Comparison of ENCODE assay signal across 7 cellular contexts in genomic region chr13:110713981-110714797, GRCh38. TPM values are rescaled to one million over a fixed set of nuclear protein-coding genes. Genes with fewer than 3 reads are reported as not detected.
DNase-seq lines count a peak whose midpoint lies in the region; ATAC-seq and TF ChIP-seq lines count a peak whose summit lies in the region.

No MANE protein-coding gene starts in this region.

- peak; percentile 70 for DNase-seq in GM20000 (ENCODE audit: low spot score)
- DNase-seq in fibroblast of pulmonary artery (ENCODE audit: low read depth) = peak; percentile 47
- peak; percentile 74 for DNase-seq in neural progenitor cell (ENCODE audit: low spot score)

- H3K9me3 ChIP-seq in OCI-LY1 (ENCODE audit: low read length) (no peaks in the 10 kb centered on the region), neural progenitor cell (ENCODE audit: low read depth) (no peaks in the 10 kb centered on the region), stomach smooth muscle (ENCODE audit: control insufficient read depth in 2 of 2, low read length in 2 of 2) (no peaks in the 10 kb centered on the region)

- peak overlapping the region; percentile 92 for H3K4me3 Mint-ChIP-seq in activated T-helper 17 cell treated with anti-CD3 and anti-CD28 coated beads, Interleukin-2, amount 50 U/mL, for 72 hours
- H3K4me3 Mint-ChIP-seq in neural progenitor cell = peak overlapping the region; percentile 100

- H3K27ac ChIP-seq in OCI-LY1 (ENCODE audit: low read depth, low read length, poor library complexity, severe bottlenecking) = peak overlapping the region; percentile 90
- peak overlapping the region; percentile 76 for H3K27ac ChIP-seq in neural progenitor cell
- H3K27ac ChIP-seq in stomach smooth muscle (ENCODE audit: low read length) = peak overlapping the region; percentile 97

- H3K27me3 Mint-ChIP-seq in activated T-helper 17 cell treated with anti-CD3 and anti-CD28 coated beads, Interleukin-2, amount 50 U/mL, for 72 hours = no peaks in the 10 kb centered on the region
- peaks cover 16% of the 10 kb centered on the region for H3K27me3 Mint-ChIP-seq in neural progenitor cell (ENCODE audit: insufficient read depth, low read depth)

- H3F3A ChIP-seq in OCI-LY1 (ENCODE audit: insufficient read depth, low read length) (no peaks in the 10 kb centered on the region; the same call in 1 of the 2 replicates), neural progenitor cell (ENCODE audit: low read depth) (peaks cover 39% of the 10 kb centered on the region)

- H3K36me3 ChIP-seq in OCI-LY1 (ENCODE audit: insufficient read depth, low read length) = peaks cover 5% of the 10 kb centered on the region
- H3K36me3 ChIP-seq in neural progenitor cell = no peaks in the 10 kb centered on the region
- H3K36me3 ChIP-seq in stomach smooth muscle (ENCODE audit: control insufficient read depth in 2 of 2, insufficient read depth in 2 of 2, low read length in 2 of 2) = peaks cover 0 to under 1% of the 10 kb centered on the region in 2 donors

- peaks cover 41% of the 10 kb centered on the region for H3K36me3 Mint-ChIP-seq in activated T-helper 17 cell treated with anti-CD3 and anti-CD28 coated beads, Interleukin-2, amount 50 U/mL, for 72 hours (ENCODE audit: low read depth)
- H3K36me3 Mint-ChIP-seq in neural progenitor cell = peaks cover 8% of the 10 kb centered on the region

- peaks cover 12% of the 10 kb centered on the region for H3K4me1 Mint-ChIP-seq in activated T-helper 17 cell treated with anti-CD3 and anti-CD28 coated beads, Interleukin-2, amount 50 U/mL, for 72 hours
- H3K4me1 Mint-ChIP-seq in neural progenitor cell = peaks cover 22% of the 10 kb centered on the region

- H3K4me1 ChIP-seq in OCI-LY1 (ENCODE audit: insufficient read depth, low read length, severe bottlenecking) = peaks cover 32% of the 10 kb centered on the region
- peaks cover 20% of the 10 kb centered on the region for H3K4me1 ChIP-seq in neural progenitor cell
- H3K4me1 ChIP-seq in stomach smooth muscle (ENCODE audit: control insufficient read depth, insufficient read depth, low read length) = peaks cover 34% of the 10 kb centered on the region

- H3K9ac ChIP-seq in OCI-LY1 (ENCODE audit: low read length) = peak overlapping the region; percentile 88
- peak overlapping the region; percentile 80 for H3K9ac ChIP-seq in neural progenitor cell
- peak overlapping the region; percentile 97 to 98 for H3K9ac ChIP-seq in stomach smooth muscle (ENCODE audit: low read length in 2 of 2)

- H3K27ac Mint-ChIP-seq in activated T-helper 17 cell treated with anti-CD3 and anti-CD28 coated beads, Interleukin-2, amount 50 U/mL, for 72 hours = peak overlapping the region; percentile 98
- peak overlapping the region; percentile 79 for H3K27ac Mint-ChIP-seq in neural progenitor cell

- ATAC-seq in activated T-helper 17 cell treated with anti-CD3 and anti-CD28 coated beads, Interleukin-2, amount 50 U/mL, for 72 hours (replicated peaks) = no peak
- no peak for ATAC-seq in HG02642 (IDR thresholded peaks at IDR 0.05; ENCODE audit: poor library complexity, unreplicated experiment)

- H4K20me1 ChIP-seq in OCI-LY1 (ENCODE audit: insufficient read depth, low read length) (peaks cover 8% of the 10 kb centered on the region; the same call in 1 of the 2 replicates), neural progenitor cell (ENCODE audit: low read depth) (peaks cover 39% of the 10 kb centered on the region)

- H3K4me3 ChIP-seq in OCI-LY1 (ENCODE audit: low read depth, low read length, poor library complexity, severe bottlenecking) (peak overlapping the region; percentile 78), fibroblast of pulmonary artery (replicated peaks; ENCODE audit: low read depth, low read length) (peak overlapping the region; percentile 96), neural progenitor cell (peak overlapping the region; percentile 96), stomach smooth muscle (ENCODE audit: low read length in 2 of 2) (peak overlapping the region; percentile 94)

- H3K9me3 Mint-ChIP-seq in activated T-helper 17 cell treated with anti-CD3 and anti-CD28 coated beads, Interleukin-2, amount 50 U/mL, for 72 hours = no peaks in the 10 kb centered on the region
- peaks cover 3% of the 10 kb centered on the region for H3K9me3 Mint-ChIP-seq in neural progenitor cell

- H3K79me2 ChIP-seq in OCI-LY1 (ENCODE audit: insufficient read depth, low read length) = peaks cover 39% of the 10 kb centered on the region
- peaks cover 58% of the 10 kb centered on the region for H3K79me2 ChIP-seq in neural progenitor cell (ENCODE audit: low read depth)

- H3K4me2 ChIP-seq in OCI-LY1 (ENCODE audit: low read length) = peak overlapping the region; percentile 67
- peak overlapping the region; percentile 85 for H3K4me2 ChIP-seq in neural progenitor cell

- no peaks in the 10 kb centered on the region for H3K9me2 ChIP-seq in OCI-LY1 (ENCODE audit: low read depth, low read length)

- H3K27me3 ChIP-seq in OCI-LY1 (ENCODE audit: insufficient read depth, low read length) (no peaks in the 10 kb centered on the region), neural progenitor cell (no peaks in the 10 kb centered on the region), stomach smooth muscle (ENCODE audit: control insufficient read depth in 1 of 2, insufficient read depth in 2 of 2, low read length in 2 of 2) (no peaks in the 10 kb centered on the region)

- TF ChIP-seq CTCF in GM20000 (IDR thresholded peaks at IDR 0.05; ENCODE audit: extremely low read depth, missing control alignments) (no peak), OCI-LY1 (IDR thresholded peaks at IDR 0.05; ENCODE audit: low read length) (peak; percentile 28; the same call in 1 of the 2 replicates), fibroblast of pulmonary artery (IDR thresholded peaks at IDR 0.05; ENCODE audit: low read length, missing control alignments) (no peak), neural progenitor cell (IDR thresholded peaks at IDR 0.05) (peak; percentile 12)

- H2AFZ ChIP-seq in OCI-LY1 (ENCODE audit: low read length) (no peak overlapping the region), neural progenitor cell (replicated peaks) (no peak overlapping the region)

RNA-seq across cellular contexts. Expression of gene ING1, which starts 0.7 kb away (rescaled TPM):
- 10 to 100 TPM; 13.3 to 24.0 TPM for total RNA-seq in activated T-helper 17 cell treated with anti-CD3 and anti-CD28 coated beads, Interleukin-2, amount 50 U/mL, for 72 hours
- 14.7 and 24.3 TPM in 2 replicates for total RNA-seq in neural progenitor cell (ENCODE audit: low replicate concordance)

RNA-seq across cellular contexts. Expression of gene CARS2, which starts 8.3 kb away (rescaled TPM):
- 10 to 100 TPM; 44.2 to 93.4 TPM for total RNA-seq in activated T-helper 17 cell treated with anti-CD3 and anti-CD28 coated beads, Interleukin-2, amount 50 U/mL, for 72 hours
- 50.0 and 61.4 TPM in 2 replicates for total RNA-seq in neural progenitor cell (ENCODE audit: low replicate concordance)

Comparison
In these comparisons a context has a peak if more than half of its experiments do, and no peak if none do; other contexts are left out.
1. CTCF ChIP-seq: peak in OCI-LY1 (single experiment) and neural progenitor cell (single experiment); none in GM20000 (single experiment) and fibroblast of pulmonary artery (single experiment).
2. Peak in every context shown above with its lines, with median percentiles within 50 percentile points of each other: DNase-seq, H3K27ac ChIP-seq, H3K4me3 ChIP-seq and H3K9ac ChIP-seq.